In genomic region chr2:221570321-221571107, GRCh38 we compare ENCODE assay signal across 8 cellular contexts. TPM values are rescaled to one million over a fixed set of nuclear protein-coding genes. Genes with fewer than 3 reads are reported as not detected.
A peak's percentile ranks its signal among the peaks of the same experiment; 100 is the strongest.
DNase-seq lines count a peak whose midpoint lies in the region; ATAC-seq, FAIRE-seq and TF ChIP-seq lines count a peak whose summit lies in the region.

No MANE protein-coding gene starts in this region.

- H3K4me1 ChIP-seq in kidney (ENCODE audit: control insufficient read depth in 1 of 2, insufficient read depth in 1 of 2, low read depth in 1 of 2, low read length in 2 of 2), result peaks cover 4 to 13% of the 10 kb centered on the region in 2 donors

- intact Hi-C loops in kidney (cut with DNase I), result loop anchor here (10.0 kb wide), 2 partner anchors 886 to 1836 kb away; no protein-coding TSS in a partner anchor

- no peaks in the 10 kb centered on the region for H3K9me3 ChIP-seq in kidney (ENCODE audit: control insufficient read depth in 1 of 2, low read length in 2 of 2)

- no peak overlapping the region for H3K27ac ChIP-seq in kidney (ENCODE audit: low read depth in 2 of 2, low read length in 2 of 2)

- peaks cover 57% of the 10 kb centered on the region for H3K4me1 Mint-ChIP-seq in brain
- H3K4me1 Mint-ChIP-seq in stimulated activated memory B cell treated with anti-CD40 and anti-IgM and Interleukin-4, amounts not matched to agents 10 μg/mL and 1 μg/mL and 100 μg/mL, for 72 hours, result peaks cover 47% of the 10 kb centered on the region

- peaks cover 23% of the 10 kb centered on the region for H3K36me3 Mint-ChIP-seq in brain
- H3K36me3 Mint-ChIP-seq in stimulated activated memory B cell treated with anti-CD40 and anti-IgM and Interleukin-4, amounts not matched to agents 10 μg/mL and 1 μg/mL and 100 μg/mL, for 72 hours, result no peaks in the 10 kb centered on the region

- H3K36me3 ChIP-seq in kidney (ENCODE audit: control insufficient read depth in 1 of 2, insufficient read depth in 2 of 2, low read length in 2 of 2), result no peaks in the 10 kb centered on the region

- in situ Hi-C loops in G401 (cut with HindIII; ENCODE audit: low sequenced_read_pairs), result no loop called here

- DNase-seq in G401 (ENCODE audit: low spot score) (peak; percentile 83), NCI-H524 treated with DMSO at 0.1 percent for 48 hours (lab: John Stamatoyannopoulos, UW) (peak; percentile 36), kidney (peak; percentile 71)

- TF ChIP-seq CTCF in brain (conservative IDR thresholded peaks at IDR 0.05) (peak; percentile 23 to 48), kidney (IDR thresholded peaks at IDR 0.05; ENCODE audit: borderline replicate concordance, extremely low read depth, insufficient read depth) (no peak)

- H3K9me3 Mint-ChIP-seq in brain, result peaks cover 0 to 5% (median 0%) of the 10 kb centered on the region in 5 experiments
- H3K9me3 Mint-ChIP-seq in stimulated activated memory B cell treated with anti-CD40 and anti-IgM and Interleukin-4, amounts not matched to agents 10 μg/mL and 1 μg/mL and 100 μg/mL, for 72 hours, result no peaks in the 10 kb centered on the region

- peak overlapping the region; percentile 80 for H3K4me3 ChIP-seq in kidney (ENCODE audit: low read length in 2 of 2)

- peak overlapping the region; percentile 94 to 98 (median 97) for H3K4me3 Mint-ChIP-seq in brain
- H3K4me3 Mint-ChIP-seq in stimulated activated memory B cell treated with anti-CD40 and anti-IgM and Interleukin-4, amounts not matched to agents 10 μg/mL and 1 μg/mL and 100 μg/mL, for 72 hours, result peak overlapping the region; percentile 81

- H3K27me3 Mint-ChIP-seq in brain, result peaks cover 22% of the 10 kb centered on the region
- peaks cover 53% of the 10 kb centered on the region for H3K27me3 Mint-ChIP-seq in stimulated activated memory B cell treated with anti-CD40 and anti-IgM and Interleukin-4, amounts not matched to agents 10 μg/mL and 1 μg/mL and 100 μg/mL, for 72 hours

- no peak for FAIRE-seq in kidney (lab: Jason Lieb, UNC)

- H3K9ac ChIP-seq in kidney (ENCODE audit: low read length in 2 of 2), result no peak overlapping the region

- H3K27ac Mint-ChIP-seq in brain, result peak overlapping the region; percentile 91 to 98 (median 96)
- peak overlapping the region; percentile 83 for H3K27ac Mint-ChIP-seq in stimulated activated memory B cell treated with anti-CD40 and anti-IgM and Interleukin-4, amounts not matched to agents 10 μg/mL and 1 μg/mL and 100 μg/mL, for 72 hours

- no peak for ATAC-seq in stimulated activated memory B cell treated with anti-CD40 and anti-IgM and Interleukin-4, amounts not matched to agents 10 μg/mL and 1 μg/mL and 100 μg/mL, for 72 hours
- no peak for ATAC-seq in GM18873 (IDR thresholded peaks at IDR 0.05; ENCODE audit: low FRiP score, unreplicated experiment)
- no peak for ATAC-seq in GM21737 (IDR thresholded peaks at IDR 0.05; ENCODE audit: unreplicated experiment)
- no peak for ATAC-seq in HG02763 (IDR thresholded peaks at IDR 0.05; ENCODE audit: unreplicated experiment)

RNA-seq across cellular contexts. Expression of gene EPHA4, which starts 1.6 kb away (rescaled TPM):
- not detected in 2 replicates for total RNA-seq in G401 (2014; rRNA removed; shearing (Covaris generic))
- 6.1 TPM for polyA plus RNA-seq in brain (ENCODE audit: insufficient read depth, low read depth, low replicate concordance)
- 38.0 TPM for total RNA-seq in kidney
- polyA plus RNA-seq in kidney (ENCODE audit: insufficient read depth, low read depth, low replicate concordance), result 4.8 TPM

Comparison
In these comparisons a context has a peak if more than half of its experiments do, and no peak if none do; other contexts are left out.
1. RNA of gene EPHA4, which starts 1.6 kb away (total RNA-seq): 38.0 TPM in kidney (single experiment); not detected in G401; every median in the first group is over 10 times any median in the second.
2. Peak in every context shown above with its lines, with median percentiles within 50 percentile points of each other: DNase-seq.